Comparison of ENCODE assay signal across 23 cellular contexts in the genomic region with DNA sequence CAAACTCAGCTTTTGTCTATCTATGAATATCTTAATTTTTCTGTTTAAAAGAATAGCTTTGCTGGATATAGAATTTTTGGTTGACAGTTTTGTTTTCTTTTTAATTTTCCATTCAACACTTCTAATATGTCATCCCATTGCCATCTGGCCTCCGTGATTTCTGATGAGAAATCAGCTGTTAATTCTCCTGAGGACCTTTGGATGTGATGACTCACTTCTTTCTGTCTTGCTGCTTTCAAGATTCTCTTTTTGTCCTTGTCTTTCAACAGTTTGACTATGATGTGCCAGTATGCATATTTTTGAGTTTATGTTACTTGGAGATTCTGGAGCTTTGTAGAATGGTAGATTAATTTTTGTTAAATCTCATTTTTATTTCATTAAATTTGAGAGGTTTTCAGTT.
"Had no signal": no experiment of that assay in that cellular context is flagged by ENCODE, and none has a peak within 500 bp of the region (broad histone marks: within the 10 kb centered on the region; RNA-seq: fewer than 3 reads in every experiment).

No MANE protein-coding gene starts in this region.

- H3K9me3 ChIP-seq: right lobe of liver, testis had no signal

- H3K4me3 ChIP-seq: esophagus muscularis mucosa, hepatocyte, psoas muscle, right lobe of liver, spleen, testis, tibial nerve, upper lobe of right lung, vagina had no signal

- H2AFZ ChIP-seq: hepatocyte had no signal

- H3K79me2 ChIP-seq: hepatocyte had no signal

- H3K27ac ChIP-seq: epithelial cell of prostate, esophagus muscularis mucosa, foreskin keratinocyte, hepatocyte, psoas muscle, right lobe of liver, spleen, testis, tibial nerve, upper lobe of right lung, vagina had no signal

- FAIRE-seq: endometrium had no signal

- H3K27me3 ChIP-seq: esophagus muscularis mucosa, foreskin keratinocyte, hepatocyte, right lobe of liver, spleen, testis, tibial nerve, upper lobe of right lung, vagina had no signal

- H3K36me3 ChIP-seq: esophagus muscularis mucosa, right lobe of liver, spleen, upper lobe of right lung, vagina had no signal

- H3K4me1 ChIP-seq: esophagus muscularis mucosa, foreskin keratinocyte, psoas muscle, right lobe of liver, spleen, testis, tibial nerve, upper lobe of right lung, vagina had no signal

- DNase-seq: cortex of kidney; effector memory CD4-positive, alpha-beta T cell; head of caudate nucleus; mesendoderm; naive thymus-derived CD4-positive, alpha-beta T cell; nephron progenitor cell; psoas muscle; retina; right lobe of liver; spleen; stimulated activated CD4-positive, alpha-beta T cell treated with anti-CD3 and anti-CD28 coated beads, Interleukin-2, amount 100 ng/mL, for 24 hours; stimulated activated CD4-positive, alpha-beta T cell treated with anti-CD3 and anti-CD28 coated beads, Interleukin-4, amount 100 ng/mL, for 4 hours; stimulated activated naive B cell treated with anti-CD40 and anti-IgM and Interleukin-4, amounts not matched to agents 10 μg/mL and 1 μg/mL and 100 μg/mL, for 72 hours; stimulated activated naive CD8-positive, alpha-beta T cell treated with anti-CD3 and anti-CD28 coated beads, Interleukin-15, amount 100 ng/mL, for 72 hours; testis; upper lobe of right lung had no signal

- H3K4me2 ChIP-seq: hepatocyte had no signal
